ENCODE assay signal across 29 cellular contexts in the genomic region with DNA sequence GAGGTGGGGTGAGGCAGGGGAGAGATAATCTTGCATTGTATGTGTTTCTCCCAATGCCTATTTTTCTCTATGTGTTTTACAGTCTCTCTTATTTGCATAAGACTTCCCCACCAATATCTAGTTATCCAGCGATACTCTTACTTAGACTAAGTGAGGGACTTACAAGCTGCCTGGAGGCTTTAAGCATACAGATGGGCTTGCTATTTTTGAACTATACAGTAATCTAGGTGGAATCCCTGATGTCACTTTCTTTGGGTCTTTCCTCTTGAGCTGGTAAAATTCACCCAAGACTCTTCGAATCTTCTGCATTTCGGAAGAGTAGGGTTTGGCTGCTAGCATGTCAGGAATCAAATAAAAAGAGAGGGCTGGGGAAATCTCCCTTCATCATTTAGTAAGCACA.
"Had no signal": no experiment of that assay in that cellular context is flagged by ENCODE, and none has a peak within 500 bp of the region (broad histone marks: within the 10 kb centered on the region; RNA-seq: fewer than 3 reads in every experiment).

No MANE protein-coding gene starts in this region.

- H3K4me3 Mint-ChIP-seq: activated B cell treated with CpG ODN at 0.5 μM for 24 hours; activated CD4-positive, alpha-beta memory T cell treated with anti-CD3 and anti-CD28 coated beads for 36 hours; activated CD4-positive, alpha-beta T cell treated with anti-CD3 and anti-CD28 coated beads, Interleukin-2, amount 10 ng/mL, durations not matched to agents 7 days and 5 days; activated naive CD8-positive, alpha-beta T cell treated with anti-CD3 and anti-CD28 coated beads, Interleukin-2, amount 50 U/mL, for 24 hours; activated T-cell treated with anti-CD3 and anti-CD28 coated beads, Interleukin-2, amount 50 U/mL, for 4 hours; brain; central memory CD8-positive, alpha-beta T cell; T-helper 1 cell treated with Interleukin-12 subunit alpha and Interleukin-12 subunit beta and Interleukin-4 antibody, amounts not matched to agents 30 μg/mL and 1 μg/mL, for 36 hours had no signal

- H3K4me1 ChIP-seq: ascending aorta had no signal

- H3K27ac ChIP-seq: ascending aorta had no signal

- H3K9me3 Mint-ChIP-seq: activated B cell treated with CpG ODN at 0.5 μM for 24 hours; activated CD4-positive, alpha-beta memory T cell treated with anti-CD3 and anti-CD28 coated beads for 36 hours; activated CD4-positive, alpha-beta T cell treated with anti-CD3 and anti-CD28 coated beads, Interleukin-2, amount 10 ng/mL, durations not matched to agents 7 days and 5 days; activated naive CD4-positive, alpha-beta T cell treated with anti-CD3 and anti-CD28 coated beads, Interleukin-2, amount 50 U/mL, for 72 hours; activated naive CD8-positive, alpha-beta T cell treated with anti-CD3 and anti-CD28 coated beads, Interleukin-2, amount 50 U/mL, for 24 hours; activated T-cell treated with anti-CD3 and anti-CD28 coated beads, Interleukin-2, amount 50 U/mL, for 4 hours; brain; central memory CD8-positive, alpha-beta T cell; T-helper 1 cell treated with Interleukin-12 subunit alpha and Interleukin-12 subunit beta and Interleukin-4 antibody, amounts not matched to agents 30 μg/mL and 1 μg/mL, for 36 hours had no signal

- FAIRE-seq: RCC 7860, TTC549 had no signal

- H3K36me3 ChIP-seq: MG63 had no signal

- DNase-seq: activated B cell treated with CpG ODN at 0.5 μM for 24 hours; activated CD4-positive, alpha-beta memory T cell treated with anti-CD3 and anti-CD28 coated beads for 36 hours; activated CD4-positive, alpha-beta T cell treated with anti-CD3 and anti-CD28 coated beads, Interleukin-2, amount 10 ng/mL, durations not matched to agents 7 days and 5 days; activated CD8-positive, alpha-beta memory T cell treated with anti-CD3 and anti-CD28 coated beads for 24 hours; activated effector memory CD4-positive, alpha-beta T cell treated with anti-CD3 and anti-CD28 coated beads, Interleukin-2, amount 50 U/mL, for 16 hours; activated naive CD4-positive, alpha-beta T cell treated with Interleukin-2 at 50 U/mL for 16 hours; activated naive CD8-positive, alpha-beta T cell treated with anti-CD3 and anti-CD28 coated beads, Interleukin-2, amount 50 U/mL, for 24 hours; activated T-cell treated with anti-CD3 and anti-CD28 coated beads, Interleukin-2, amount 50 U/mL, for 4 hours; amniotic stem cell; MG63; MV-4-11; NCI-H1092 treated with DMSO at 0.1 percent for 48 hours; NCI-H1417 treated with DMSO at 0.1 percent for 48 hours; NCI-H1694; NCI-H2029; NCI-H2107; NCI-H2171 treated with DMSO at 0.1 percent for 48 hours; NCI-H226; NCI-H526 treated with DMSO at 0.1 percent for 48 hours; PC-3; SHP77; T-helper 9 cell had no signal

- H3K27me3 Mint-ChIP-seq: activated B cell treated with CpG ODN at 0.5 μM for 24 hours; activated CD4-positive, alpha-beta memory T cell treated with anti-CD3 and anti-CD28 coated beads for 36 hours; activated CD4-positive, alpha-beta T cell treated with anti-CD3 and anti-CD28 coated beads, Interleukin-2, amount 10 ng/mL, durations not matched to agents 7 days and 5 days; activated naive CD8-positive, alpha-beta T cell treated with anti-CD3 and anti-CD28 coated beads, Interleukin-2, amount 50 U/mL, for 24 hours; brain; central memory CD8-positive, alpha-beta T cell had no signal

- H3K27me3 ChIP-seq: ascending aorta, MG63 had no signal

- H3K4me3 ChIP-seq: ascending aorta, MG63 had no signal

- H3K4me1 Mint-ChIP-seq: activated B cell treated with CpG ODN at 0.5 μM for 24 hours; activated CD4-positive, alpha-beta T cell treated with anti-CD3 and anti-CD28 coated beads, Interleukin-2, amount 10 ng/mL, durations not matched to agents 7 days and 5 days; activated naive CD8-positive, alpha-beta T cell treated with anti-CD3 and anti-CD28 coated beads, Interleukin-2, amount 50 U/mL, for 24 hours; brain; central memory CD8-positive, alpha-beta T cell had no signal

- H3K27ac Mint-ChIP-seq: activated B cell treated with CpG ODN at 0.5 μM for 24 hours; activated CD4-positive, alpha-beta memory T cell treated with anti-CD3 and anti-CD28 coated beads for 36 hours; activated CD4-positive, alpha-beta T cell treated with anti-CD3 and anti-CD28 coated beads, Interleukin-2, amount 10 ng/mL, durations not matched to agents 7 days and 5 days; activated naive CD4-positive, alpha-beta T cell treated with anti-CD3 and anti-CD28 coated beads, Interleukin-2, amount 50 U/mL, for 72 hours; activated naive CD8-positive, alpha-beta T cell treated with anti-CD3 and anti-CD28 coated beads, Interleukin-2, amount 50 U/mL, for 24 hours; brain; T-helper 1 cell treated with Interleukin-12 subunit alpha and Interleukin-12 subunit beta and Interleukin-4 antibody, amounts not matched to agents 30 μg/mL and 1 μg/mL, for 36 hours had no signal

- H3K9me3 ChIP-seq: ascending aorta, MG63 had no signal

- ATAC-seq: activated naive CD4-positive, alpha-beta T cell treated with anti-CD3 and anti-CD28 coated beads, Interleukin-2, amount 50 U/mL, for 72 hours; activated naive CD8-positive, alpha-beta T cell treated with anti-CD3 and anti-CD28 coated beads, Interleukin-2, amount 50 U/mL, for 24 hours; activated T-cell treated with anti-CD3 and anti-CD28 coated beads, Interleukin-2, amount 50 U/mL, for 4 hours; PC-3 had no signal
